In genomic region chr19:39236527-39236926, GRCh38 we compare ENCODE assay signal across 17 cellular contexts.
A peak's percentile ranks its signal among the peaks of the same experiment; 100 is the strongest.
DNase-seq lines count a peak whose midpoint lies in the region; ATAC-seq lines count a peak whose summit lies in the region.
"Had no signal": no experiment of that assay in that cellular context is flagged by ENCODE, and none has a peak within 500 bp of the region (broad histone marks: within the 10 kb centered on the region; RNA-seq: fewer than 3 reads in every experiment).

No MANE protein-coding gene starts in this region.

- DNase-seq in activated CD4-positive, alpha-beta T cell treated with anti-CD3 and anti-CD28 coated beads for 48 hours = peak; percentile 11
- DNase-seq in activated CD4-positive, alpha-beta T cell treated with anti-CD3 and anti-CD28 coated beads for 1 hour = no peak
- peak; percentile 64 for DNase-seq in activated CD8-positive, alpha-beta memory T cell treated with anti-CD3 and anti-CD28 coated beads, Interleukin-2, amount 50 U/mL, for 48 hours
- peak; percentile 39 to 47 (median 43) for DNase-seq in effector memory CD8-positive, alpha-beta T cell
- DNase-seq in epidermal melanocyte (ENCODE audit: insufficient read length, low spot score) = no peak
- DNase-seq: heart left ventricle, islet precursor cell, mesendoderm, NCI-H187 treated with DMSO at 0.1 percent for 48 hours, NCI-H526, nucleus accumbens, PC-3, sigmoid colon had no signal

- peak overlapping the region; percentile 88 to 92 for H3K27ac Mint-ChIP-seq in effector memory CD8-positive, alpha-beta T cell
- H3K27ac Mint-ChIP-seq in stimulated activated naive CD8-positive, alpha-beta T cell treated with anti-CD3 and anti-CD28 coated beads, Interleukin-15, Interleukin-2, amounts not matched to agents 100 ng/mL and 50 ng/mL, for 24 hours = peak overlapping the region; percentile 56

- ATAC-seq in effector memory CD8-positive, alpha-beta T cell (replicated peaks) = peak; percentile 95
- ATAC-seq in HG02759 (IDR thresholded peaks at IDR 0.05; ENCODE audit: unreplicated experiment) (no peak), HG02870 (IDR thresholded peaks at IDR 0.05; ENCODE audit: unreplicated experiment) (no peak)
- ATAC-seq: PC-3, SK-N-SH treated with all-trans-retinoic acid at 6 μM for 48 hours had no signal

- H3K36me3 Mint-ChIP-seq in effector memory CD8-positive, alpha-beta T cell (ENCODE audit: insufficient read depth) = peaks cover 3% of the 10 kb centered on the region
- no peaks in the 10 kb centered on the region for H3K36me3 Mint-ChIP-seq in stimulated activated naive CD8-positive, alpha-beta T cell treated with anti-CD3 and anti-CD28 coated beads, Interleukin-15, Interleukin-2, amounts not matched to agents 100 ng/mL and 50 ng/mL, for 24 hours (ENCODE audit: low read depth)

- H3K27me3 Mint-ChIP-seq in effector memory CD8-positive, alpha-beta T cell = no peaks in the 10 kb centered on the region
- no peaks in the 10 kb centered on the region for H3K27me3 Mint-ChIP-seq in stimulated activated naive CD8-positive, alpha-beta T cell treated with anti-CD3 and anti-CD28 coated beads, Interleukin-15, Interleukin-2, amounts not matched to agents 100 ng/mL and 50 ng/mL, for 24 hours

- peaks cover 26 to 27% of the 10 kb centered on the region in 2 donors for H3K4me1 Mint-ChIP-seq in effector memory CD8-positive, alpha-beta T cell (ENCODE audit: low read depth in 2 of 2)
- peaks cover 23% of the 10 kb centered on the region for H3K4me1 Mint-ChIP-seq in stimulated activated naive CD8-positive, alpha-beta T cell treated with anti-CD3 and anti-CD28 coated beads, Interleukin-15, Interleukin-2, amounts not matched to agents 100 ng/mL and 50 ng/mL, for 24 hours (ENCODE audit: low read depth)

- peak overlapping the region; percentile 68 to 71 for H3K4me3 Mint-ChIP-seq in effector memory CD8-positive, alpha-beta T cell
- peak overlapping the region; percentile 26 for H3K4me3 Mint-ChIP-seq in stimulated activated naive CD8-positive, alpha-beta T cell treated with anti-CD3 and anti-CD28 coated beads, Interleukin-15, Interleukin-2, amounts not matched to agents 100 ng/mL and 50 ng/mL, for 24 hours

- no peaks in the 10 kb centered on the region for H3K9me3 Mint-ChIP-seq in effector memory CD8-positive, alpha-beta T cell
- H3K9me3 Mint-ChIP-seq in stimulated activated naive CD8-positive, alpha-beta T cell treated with anti-CD3 and anti-CD28 coated beads, Interleukin-15, Interleukin-2, amounts not matched to agents 100 ng/mL and 50 ng/mL, for 24 hours = no peaks in the 10 kb centered on the region

Comparison
In these comparisons a context has a peak if more than half of its experiments do, and no peak if none do; other contexts are left out.
1. DNase-seq: peak in activated CD4-positive, alpha-beta T cell treated with anti-CD3 and anti-CD28 coated beads for 48 hours (single experiment), activated CD8-positive, alpha-beta memory T cell treated with anti-CD3 and anti-CD28 coated beads, Interleukin-2, amount 50 U/mL, for 48 hours (single experiment) and effector memory CD8-positive, alpha-beta T cell (3 of 3); none in activated CD4-positive, alpha-beta T cell treated with anti-CD3 and anti-CD28 coated beads for 1 hour (single experiment) and epidermal melanocyte (single experiment).